ENCODE assay signal across 3 cellular contexts in the genomic region with DNA sequence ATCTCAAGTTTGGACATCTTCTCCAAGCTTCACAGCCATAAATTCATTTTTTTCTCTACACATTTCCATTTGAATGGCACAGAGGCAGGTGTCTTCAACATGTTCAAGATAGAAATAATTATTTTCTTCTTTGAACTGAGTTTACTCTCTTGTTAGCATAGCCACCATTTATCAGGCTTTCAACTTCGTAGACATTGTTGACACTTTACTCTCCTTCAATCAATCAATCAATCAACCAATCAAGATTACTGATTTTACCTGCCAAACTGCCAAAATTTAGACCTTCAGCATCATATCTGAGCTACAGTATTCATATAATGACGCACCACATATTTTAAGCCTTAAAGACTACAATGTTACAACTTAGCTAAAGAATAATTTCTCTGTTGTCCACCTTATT.
"Had no signal": no experiment of that assay in that cellular context is flagged by ENCODE, and none has a peak within 500 bp of the region (broad histone marks: within the 10 kb centered on the region; RNA-seq: fewer than 3 reads in every experiment).

No MANE protein-coding gene starts in this region.

- DNase-seq: GDM1, GF-D8 had no signal

- H3K4me3 ChIP-seq: GM12878 had no signal
